Comparison of ENCODE assay signal across 20 cellular contexts in genomic region chr16:49095539-49095938, GRCh38.
"Had no signal": no experiment of that assay in that cellular context is flagged by ENCODE, and none has a peak within 500 bp of the region (broad histone marks: within the 10 kb centered on the region; RNA-seq: fewer than 3 reads in every experiment).

No MANE protein-coding gene starts in this region.

- H3K4me1 ChIP-seq: colonic mucosa, esophagus squamous epithelium, left lung, lower lobe of right lung had no signal

- H3K27me3 ChIP-seq: colonic mucosa, esophagus squamous epithelium, gastrocnemius medialis, heart right ventricle, left lung had no signal

- H3K4me3 Mint-ChIP-seq: dendritic cell treated with granulocyte-macrophage colony-stimulating factor and Interleukin-4, amounts not matched to agents 40 ng/mL and 50 ng/mL, for 4 days; effector memory CD8-positive, alpha-beta T cell; naive thymus-derived CD4-positive, alpha-beta T cell had no signal

- H3K9me3 Mint-ChIP-seq: dendritic cell treated with granulocyte-macrophage colony-stimulating factor and Interleukin-4, amounts not matched to agents 40 ng/mL and 50 ng/mL, for 4 days had no signal

- H3K27ac Mint-ChIP-seq: dendritic cell treated with granulocyte-macrophage colony-stimulating factor and Interleukin-4, amounts not matched to agents 40 ng/mL and 50 ng/mL, for 4 days; naive thymus-derived CD4-positive, alpha-beta T cell had no signal

- DNase-seq: colonic mucosa; cortex of kidney; effector CD8-positive, alpha-beta T cell; effector memory CD8-positive, alpha-beta T cell; esophagus squamous epithelium; foreskin fibroblast; foreskin melanocyte; gastrocnemius medialis; glutamatergic neuron; head of caudate nucleus; heart right ventricle; hippocampal formation; left cardiac atrium; left lung; left ventricle myocardium superior; lower lobe of right lung; mesenchymal stem cell; midbrain; naive thymus-derived CD4-positive, alpha-beta T cell had no signal

- H3K9me3 ChIP-seq: colonic mucosa, esophagus squamous epithelium, gastrocnemius medialis, left lung, lower lobe of right lung had no signal

- H3K4me3 ChIP-seq: colonic mucosa, esophagus squamous epithelium, gastrocnemius medialis, heart right ventricle, left lung, lower lobe of right lung had no signal

- ATAC-seq: effector memory CD8-positive, alpha-beta T cell; gastrocnemius medialis; heart right ventricle; left cardiac atrium; left lung; left ventricle myocardium superior; lower lobe of right lung; naive thymus-derived CD4-positive, alpha-beta T cell had no signal

- H3K36me3 Mint-ChIP-seq: naive thymus-derived CD4-positive, alpha-beta T cell had no signal

- H3K36me3 ChIP-seq: colonic mucosa, esophagus squamous epithelium, gastrocnemius medialis, heart right ventricle, left lung, lower lobe of right lung had no signal

- H3K27me3 Mint-ChIP-seq: dendritic cell treated with granulocyte-macrophage colony-stimulating factor and Interleukin-4, amounts not matched to agents 40 ng/mL and 50 ng/mL, for 4 days; effector memory CD8-positive, alpha-beta T cell; naive thymus-derived CD4-positive, alpha-beta T cell had no signal

- H3K27ac ChIP-seq: colonic mucosa, esophagus squamous epithelium, gastrocnemius medialis, heart right ventricle, left lung, lower lobe of right lung had no signal
